In genomic region chr2:120653871-120654270, GRCh38 we compare ENCODE assay signal across 22 cellular contexts.
DNase-seq lines count a peak whose midpoint lies in the region; ATAC-seq, FAIRE-seq and TF ChIP-seq lines count a peak whose summit lies in the region.
"Had no signal": no experiment of that assay in that cellular context is flagged by ENCODE, and none has a peak within 500 bp of the region (broad histone marks: within the 10 kb centered on the region; RNA-seq: fewer than 3 reads in every experiment).

No MANE protein-coding gene starts in this region.

- H3K4me1 ChIP-seq in H9 (ENCODE audit: insufficient read depth, low read length) (no peaks in the 10 kb centered on the region), IMR-90 (ENCODE audit: control insufficient read depth, insufficient read depth, low read length) (peaks cover 3% of the 10 kb centered on the region; the same call in 1 of the 2 replicates)
- H3K4me1 ChIP-seq: BE2C, HAP-1 had no signal

- BruUV-seq in IMR-90 (replicated peaks; lab: Mats Ljungman, UMichigan) = no TSS peak

- H3T11ph ChIP-seq in H9 (ENCODE audit: low read length) = no peak overlapping the region

- H3K18ac ChIP-seq in H9 (ENCODE audit: insufficient read length, low read depth, low read length) (no peak overlapping the region), IMR-90 (ENCODE audit: low read depth, low read length) (peak overlapping the region; percentile 83; the same call in 1 of the 2 replicates)

- peaks cover 84% of the 10 kb centered on the region for H3K27me3 Mint-ChIP-seq in H9 (ENCODE audit: low read depth)
- H3K27me3 Mint-ChIP-seq in type B pancreatic cell = peaks cover 10% of the 10 kb centered on the region
- H3K27me3 Mint-ChIP-seq: CD4-positive, CD25-positive, alpha-beta regulatory T cell had no signal

- no peak overlapping the region for H2AK9ac ChIP-seq in IMR-90 (replicated peaks; ENCODE audit: low read depth, low read length, poor library complexity)

- no peak overlapping the region for H3K27ac ChIP-seq in H9 (ENCODE audit: insufficient read length, low read depth, low read length)
- no peak overlapping the region for H3K27ac ChIP-seq in IMR-90 (ENCODE audit: insufficient read depth, low read length)
- H3K27ac ChIP-seq: HL-60 had no signal

- no peaks in the 10 kb centered on the region for H3K23me2 ChIP-seq in H9 (ENCODE audit: insufficient read length, low read depth, low read length, poor library complexity, severe bottlenecking)

- no peak for ATAC-seq in IMR-90 (ENCODE audit: low read depth)
- ATAC-seq: GM12878, K562 had no signal

- H4K91ac ChIP-seq in H9 (ENCODE audit: insufficient read length, low read depth, low read length) (no peak overlapping the region), IMR-90 (ENCODE audit: insufficient read depth, low read depth, low read length) (peak overlapping the region; percentile 31; the same call in 1 of the 2 replicates)

- H3K9ac ChIP-seq in H9 (ENCODE audit: extremely low read depth, insufficient read length, low read length) = no peak overlapping the region
- H3K9ac ChIP-seq in IMR-90 (ENCODE audit: low read depth, low read length) = no peak overlapping the region
- H3K9ac ChIP-seq: GM23248 had no signal

- no peak overlapping the region for H3K4ac ChIP-seq in H9 (ENCODE audit: low read depth, low read length)
- H3K4ac ChIP-seq in IMR-90 (ENCODE audit: low read depth, low read length) = no peak overlapping the region

- no peak overlapping the region for H2BK120ac ChIP-seq in H9 (ENCODE audit: low read depth, low read length, poor library complexity, severe bottlenecking)
- H2BK120ac ChIP-seq in IMR-90 (ENCODE audit: low read depth, low read length) = peak overlapping the region; percentile 40; the same call in 1 of the 2 replicates

- H2AK5ac ChIP-seq in H9 (ENCODE audit: insufficient read length, low read length) (no peak overlapping the region), IMR-90 (ENCODE audit: low read depth, low read length) (peak overlapping the region; percentile 17)

- no peak overlapping the region for H2BK15ac ChIP-seq in H9 (ENCODE audit: low read depth, low read length)
- peak overlapping the region; percentile 53; the same call in 1 of the 3 replicates for H2BK15ac ChIP-seq in IMR-90 (ENCODE audit: low read depth, low read length)

- H2BK20ac ChIP-seq in H9 (ENCODE audit: low read depth, low read length, poor library complexity, severe bottlenecking) (no peak overlapping the region), IMR-90 (ENCODE audit: low read depth, low read length) (peak overlapping the region; percentile 61; the same call in 1 of the 2 replicates)

- POLR2A ChIA-PET in IMR-90 (lab: Charles Lee; ENCODE audit: unreplicated experiment) = no interaction called here

- H4K8ac ChIP-seq in H9 (replicated peaks; ENCODE audit: insufficient read length, low read depth, low read length) (no peak overlapping the region), IMR-90 (ENCODE audit: low read depth in 2 of 2, low read length in 2 of 2) (peak overlapping the region in 1 of 2 experiments; percentile 80; a peak in 1 of 4 replicates)

- no peak for TF ChIP-seq RAD21 in IMR-90 (IDR thresholded peaks at IDR 0.05; ENCODE audit: low read length)

- no peak overlapping the region for H4K5ac ChIP-seq in H9 (ENCODE audit: insufficient read length, low read depth, low read length)
- no peak overlapping the region; the same call in 1 of the 2 replicates for H4K5ac ChIP-seq in IMR-90 (ENCODE audit: low read depth, low read length)

- DNase-seq in H9 = peak; percentile 18
- no peak for DNase-seq in IMR-90
- DNase-seq in type B pancreatic cell (ENCODE audit: extremely low spot score, unreplicated experiment) = peak; percentile 55
- DNase-seq in GM19239 (ENCODE audit: insufficient read length, low spot score) = no peak
- DNase-seq in activated CD8-positive, alpha-beta memory T cell treated with anti-CD3 and anti-CD28 coated beads, Interleukin-2, amount 50 U/mL, for 48 hours = no peak
- no peak for DNase-seq in GM19238 (ENCODE audit: insufficient read length, low spot score)
- DNase-seq: ACHN; BE2C; CD4-positive, CD25-positive, alpha-beta regulatory T cell; CD8-positive, alpha-beta memory T cell; COR-L47; DMS 273 treated with DMSO at 0.1 percent for 48 hours; DMS53; DND-41; EL; GM23248 had no signal

- H3K79me1 ChIP-seq in H9 (ENCODE audit: insufficient read depth, low read depth, low read length, poor library complexity, severe bottlenecking) (no peaks in the 10 kb centered on the region), IMR-90 (ENCODE audit: low read depth in 1 of 2, low read length in 2 of 2) (no peaks in the 10 kb centered on the region)

- no peaks in the 10 kb centered on the region for H3K36me3 ChIP-seq in IMR-90 (ENCODE audit: control insufficient read depth, insufficient read depth, low read length)
- H3K36me3 ChIP-seq: BE2C, HAP-1 had no signal

- no CpG with 5 or more reads among the region's 13 CpGs for WGBS in H9 (ENCODE audit: extremely low coverage, insufficient read length, low lambda C conversion rate)
- 100% methylated on average over 3 of the region's 13 CpGs; no CpG with 5 or more reads in 1 of the 2 experiments for WGBS in IMR-90 (ENCODE audit: extremely low coverage in 2 of 2, insufficient read length in 1 of 2), 2 experiments

- H3K4me1 Mint-ChIP-seq in H9 (peaks cover 0 to 10% of the 10 kb centered on the region in 2 experiments; a peak in 2 of 4 replicates), type B pancreatic cell (ENCODE audit: unreplicated experiment) (peaks cover 22% of the 10 kb centered on the region)
- H3K4me1 Mint-ChIP-seq: CD4-positive, CD25-positive, alpha-beta regulatory T cell; CD8-positive, alpha-beta memory T cell had no signal

- TF ChIP-seq POLR2A in IMR-90 (IDR thresholded peaks at IDR 0.05; ENCODE audit: low read depth, low read length) = no peak

- H3K27me3 ChIP-seq in H9 (ENCODE audit: insufficient read depth, low read length) (no peaks in the 10 kb centered on the region; the same call in 1 of the 2 replicates), IMR-90 (ENCODE audit: control insufficient read depth, insufficient read depth, low read length) (peaks cover 3% of the 10 kb centered on the region; the same call in 1 of the 2 replicates)
- H3K27me3 ChIP-seq: BE2C had no signal

- H3K36me3 Mint-ChIP-seq in H9 (ENCODE audit: insufficient read depth in 1 of 3, low read depth in 3 of 3) = peaks cover 8 to 21% (median 13%) of the 10 kb centered on the region in 3 experiments
- peaks cover 4% of the 10 kb centered on the region for H3K36me3 Mint-ChIP-seq in type B pancreatic cell

- TF ChIP-seq CTCF in H9 (conservative IDR thresholded peaks at IDR 0.05) (no peak), IMR-90 (conservative IDR thresholded peaks at IDR 0.05; ENCODE audit: low read depth, low read length) (no peak), type B pancreatic cell (conservative IDR thresholded peaks at IDR 0.05) (no peak)

- H3K23ac ChIP-seq in H9 (ENCODE audit: insufficient read length, low read depth, low read length) (no peak overlapping the region), IMR-90 (ENCODE audit: low read depth, low read length) (no peak overlapping the region)

- no peaks in the 10 kb centered on the region for H3K79me2 ChIP-seq in H9 (ENCODE audit: insufficient read depth, low read length)

- H2BK12ac ChIP-seq in H9 (ENCODE audit: insufficient read length, low read depth, low read length) = no peak overlapping the region

- dilution Hi-C loops in IMR-90 (cut with HindIII; ENCODE audit: low sequenced_read_pairs, unreplicated experiment) = no loop called here

- in situ Hi-C loops in IMR-90 (cut with MboI; ENCODE audit: low sequenced_read_pairs) = no loop called here

- FAIRE-seq in GM19239 (lab: Jason Lieb, UNC) = no peak
- FAIRE-seq: A204.1, GM12878, K562 had no signal

- no peak overlapping the region for H3K14ac ChIP-seq in H9 (ENCODE audit: insufficient read depth, low read length)
- H3K14ac ChIP-seq in IMR-90 (replicated peaks; ENCODE audit: low read depth, low read length) = no peak overlapping the region

- H2BK5ac ChIP-seq in H9 (ENCODE audit: insufficient read length, low read length) (no peak overlapping the region), IMR-90 (ENCODE audit: low read depth, low read length, poor library complexity, severe bottlenecking) (peak overlapping the region; percentile 84)

- H3K56ac ChIP-seq in H9 (ENCODE audit: insufficient read length, low read depth, low read length) (no peak overlapping the region), IMR-90 (ENCODE audit: extremely low read depth, insufficient read depth, low read length) (no peak overlapping the region)

- no peaks in the 10 kb centered on the region for H4K20me1 ChIP-seq in H9 (ENCODE audit: control insufficient read depth, insufficient read depth, insufficient read length)
- H4K20me1 ChIP-seq in IMR-90 (ENCODE audit: insufficient read depth, low read length) = no peaks in the 10 kb centered on the region

- H3K27ac Mint-ChIP-seq in H9 (no peak overlapping the region), type B pancreatic cell (no peak overlapping the region)
- H3K27ac Mint-ChIP-seq: CD4-positive, CD25-positive, alpha-beta regulatory T cell; CD8-positive, alpha-beta memory T cell had no signal

- no peaks in the 10 kb centered on the region for H3K9me1 ChIP-seq in IMR-90 (ENCODE audit: insufficient read depth, low read length)

- H3K9me3 Mint-ChIP-seq in H9 (peaks cover 29% of the 10 kb centered on the region in 2 experiments), type B pancreatic cell (no peaks in the 10 kb centered on the region)

- H2AFZ ChIP-seq in H9 (ENCODE audit: low read length) (no peak overlapping the region), IMR-90 (replicated peaks; ENCODE audit: low read length, poor library complexity) (no peak overlapping the region)
- H2AFZ ChIP-seq: GM23248 had no signal

- H3K4me3 Mint-ChIP-seq in H9 = no peak overlapping the region
- no peak overlapping the region for H3K4me3 Mint-ChIP-seq in type B pancreatic cell
- H3K4me3 Mint-ChIP-seq: CD4-positive, CD25-positive, alpha-beta regulatory T cell; CD8-positive, alpha-beta memory T cell had no signal

- no peak overlapping the region for H3K4me2 ChIP-seq in H9 (ENCODE audit: insufficient read depth, insufficient read length, low read length)
- H3K4me2 ChIP-seq in IMR-90 (ENCODE audit: low read depth, low read length) = no peak overlapping the region

- CTCF ChIA-PET in IMR-90 (lab: Yijun Ruan, JAX) = no interaction called here

- no peak overlapping the region for H3K4me3 ChIP-seq in IMR-90 (ENCODE audit: insufficient read depth, low read depth, low read length)
- peak overlapping the region; percentile 4; the same call in 1 of the 2 replicates for H3K4me3 ChIP-seq in iPS-18c (ENCODE audit: insufficient read depth, low read depth, low read length)
- H3K4me3 ChIP-seq: GM12878, GM23248, HAP-1, K562 had no signal

- intact Hi-C loops in IMR-90 (cut with micrococcal nuclease) = no loop called here

- H3K9me3 ChIP-seq in H9 (ENCODE audit: control insufficient read depth, low read depth, low read length) = peaks cover 14% of the 10 kb centered on the region
- peaks cover 21% of the 10 kb centered on the region for H3K9me3 ChIP-seq in IMR-90 (ENCODE audit: control insufficient read depth, insufficient read depth, low read length)
- peaks cover 16% of the 10 kb centered on the region for H3K9me3 ChIP-seq in iPS-18c (ENCODE audit: control insufficient read depth, insufficient read depth, low read length)
- H3K9me3 ChIP-seq: BE2C had no signal

TF ChIP-seq in IMR-90, 13 proteins besides CTCF, POLR2A, EP300 and RAD21 (continues in another document):
- TF ChIP-seq SMC3 (IDR thresholded peaks at IDR 0.05; ENCODE audit: low read depth, low read length) (no peak), FOS (IDR thresholded peaks at IDR 0.05; ENCODE audit: low read depth, low read length) (no peak)

Comparison
In these comparisons a context has a peak if more than half of its experiments do, and no peak if none do; other contexts are left out.
1. DNase-seq: peak in H9 (single experiment) and type B pancreatic cell (single experiment); none in IMR-90 (single experiment), GM19239 (single experiment), activated CD8-positive, alpha-beta memory T cell treated with anti-CD3 and anti-CD28 coated beads, Interleukin-2, amount 50 U/mL, for 48 hours (single experiment) and GM19238 (single experiment).